In genomic region chr7:41693150-41693997, GRCh38 we compare ENCODE assay signal across 1 cellular context.
TF ChIP-seq lines count a peak whose summit lies in the region.

No MANE protein-coding gene starts in this region.

TF ChIP-seq in GM12878, 131 proteins besides CTCF, POLR2A, EP300 and RAD21:
- TF ChIP-seq ZNF622 (IDR thresholded peaks at IDR 0.05) (no peak), ZNF217 (IDR thresholded peaks at IDR 0.05) (no peak), RUNX3 (IDR thresholded peaks at IDR 0.05; ENCODE audit: low read length) (no peak), MYC (IDR thresholded peaks at IDR 0.05; ENCODE audit: insufficient read depth, insufficient read length, insufficient replicate concordance, low read length, severe bottlenecking) (no peak), YBX1 (IDR thresholded peaks at IDR 0.05) (no peak), HDGF (IDR thresholded peaks at IDR 0.05) (no peak), CHD4 (IDR thresholded peaks at IDR 0.05) (no peak), TCF7 (IDR thresholded peaks at IDR 0.05; ENCODE audit: borderline replicate concordance) (no peak), ELK1 (IDR thresholded peaks at IDR 0.05; ENCODE audit: low read depth, low read length) (no peak), ATF3 (IDR thresholded peaks at IDR 0.05; ENCODE audit: borderline replicate concordance, extremely low read depth, low read depth, low read length) (no peak), MXI1 (IDR thresholded peaks at IDR 0.05; ENCODE audit: low read depth, low read length) (no peak), JUND (IDR thresholded peaks at IDR 0.05; ENCODE audit: low read depth, low read length) (no peak), HDAC6 (IDR thresholded peaks at IDR 0.05; ENCODE audit: unreplicated experiment) (no peak)
